18 cellular contexts compared by ENCODE assay signal in genomic region chr11:91160661-91161060, GRCh38.
DNase-seq lines count a peak whose midpoint lies in the region; ATAC-seq and TF ChIP-seq lines count a peak whose summit lies in the region.
"Had no signal": no experiment of that assay in that cellular context is flagged by ENCODE, and none has a peak within 500 bp of the region (broad histone marks: within the 10 kb centered on the region; RNA-seq: fewer than 3 reads in every experiment).

No MANE protein-coding gene starts in this region.

- H3F3A ChIP-seq in smooth muscle cell (ENCODE audit: low read depth) = no peaks in the 10 kb centered on the region

- H3K27me3 ChIP-seq in mammary epithelial cell (ENCODE audit: insufficient read depth, low read length) (no peaks in the 10 kb centered on the region), smooth muscle cell (ENCODE audit: low read depth) (no peaks in the 10 kb centered on the region)

- H2AFZ ChIP-seq in mammary epithelial cell (ENCODE audit: low read depth, low read length) = peak overlapping the region; percentile 57
- H2AFZ ChIP-seq in smooth muscle cell (ENCODE audit: low read depth) = no peak overlapping the region

- DNase-seq in mammary epithelial cell (peak; percentile 37), MCF 10A (ENCODE audit: unreplicated experiment) (no peak), epithelial cell of esophagus (ENCODE audit: low read depth) (peak; percentile 36), kidney tubule cell (ENCODE audit: low spot score) (peak; percentile 4), smooth muscle cell (lab: John Stamatoyannopoulos, UW; ENCODE audit: unreplicated experiment) (no peak), dedifferentiated amniotic fluid mesenchymal stem cell (ENCODE audit: extremely low spot score) (no peak)
- no peak for DNase-seq in activated CD8-positive, alpha-beta memory T cell treated with anti-CD3 and anti-CD28 coated beads for 24 hours
- DNase-seq in stimulated activated naive CD8-positive, alpha-beta T cell treated with anti-CD3 and anti-CD28 coated beads, Interleukin-15, Interleukin-2, amounts not matched to agents 100 U/mL and 50 U/mL, for 24 hours = no peak
- DNase-seq: AML-193; Caco-2; CD4-positive, alpha-beta T cell; H7; HFFc6 had no signal

- in situ Hi-C loops in mammary epithelial cell (cut with MboI; ENCODE audit: low sequenced_read_pairs in 2 of 2) = no loop called here

- H4K20me1 ChIP-seq in mammary epithelial cell (ENCODE audit: insufficient read depth, low read length) (no peaks in the 10 kb centered on the region), smooth muscle cell (ENCODE audit: low read depth) (no peaks in the 10 kb centered on the region)

- CTCF ChIA-PET in mammary epithelial cell (lab: Charles Lee; ENCODE audit: low non-redundant PET) (no interaction called here), MCF 10A (lab: Yijun Ruan, JAX) (interaction anchor here (0.7 kb wide), 1 partner anchor 194 kb away, joined by 5 read pairs; no protein-coding TSS in a partner anchor)

- H3K9me3 Mint-ChIP-seq in MCF 10A (ENCODE audit: unreplicated experiment) = no peaks in the 10 kb centered on the region

- TF ChIP-seq CTCF in mammary epithelial cell (conservative IDR thresholded peaks at IDR 0.05 in 1 of 2, IDR thresholded peaks at IDR 0.05 in 1 of 2; ENCODE audit: extremely low read depth in 1 of 2, insufficient read depth in 1 of 2, low read depth in 1 of 2, low read length in 2 of 2) (no peak), MCF 10A (IDR thresholded peaks at IDR 0.05; ENCODE audit: unreplicated experiment) (no peak), epithelial cell of esophagus (IDR thresholded peaks at IDR 0.05; ENCODE audit: insufficient read depth, low read depth, low read length, missing control alignments) (no peak), smooth muscle cell (IDR thresholded peaks at IDR 0.05; ENCODE audit: borderline replicate concordance, insufficient read depth, poor library complexity, severe bottlenecking) (no peak)

- ATAC-seq in stimulated activated naive CD8-positive, alpha-beta T cell treated with anti-CD3 and anti-CD28 coated beads, Interleukin-15, Interleukin-2, amounts not matched to agents 100 U/mL and 50 U/mL, for 24 hours = no peak
- ATAC-seq: A549, HCT116, HepG2 had no signal

- POLR2A ChIA-PET in MCF 10A (lab: Yijun Ruan, JAX) = no interaction called here

- H3K9ac ChIP-seq in mammary epithelial cell (ENCODE audit: insufficient read depth, low read length) (no peak overlapping the region), smooth muscle cell (ENCODE audit: low read depth) (no peak overlapping the region)

- H3K4me2 ChIP-seq in mammary epithelial cell (ENCODE audit: insufficient read depth, low read depth, low read length) (no peak overlapping the region), smooth muscle cell (no peak overlapping the region)
- H3K4me2 ChIP-seq: A549 had no signal

- H3K27ac Mint-ChIP-seq in MCF 10A (ENCODE audit: low read depth, unreplicated experiment) = no peak overlapping the region
- H3K27ac Mint-ChIP-seq: CD4-positive, alpha-beta T cell; HFFc6 had no signal

- H3K9me3 ChIP-seq in mammary epithelial cell (replicated peaks; ENCODE audit: insufficient read depth, low read length) = no peaks in the 10 kb centered on the region
- H3K9me3 ChIP-seq in smooth muscle cell (replicated peaks; ENCODE audit: low read depth) = no peaks in the 10 kb centered on the region
- H3K9me3 ChIP-seq: A549, Caco-2 had no signal

- intact Hi-C loops in mammary epithelial cell (cut with micrococcal nuclease) (loop anchor here (10.0 kb wide), 1 partner anchor 56 kb away; no protein-coding TSS in a partner anchor), MCF 10A (cut with micrococcal nuclease) (no loop called here)

- BruUV-seq in mammary epithelial cell (replicated peaks; lab: Mats Ljungman, UMichigan) = no TSS peak
- BruUV-seq in MCF 10A (replicated peaks; lab: Mats Ljungman, UMichigan) = no TSS peak

- H3K4me3 Mint-ChIP-seq in MCF 10A (ENCODE audit: unreplicated experiment) = no peak overlapping the region
- H3K4me3 Mint-ChIP-seq: CD4-positive, alpha-beta T cell; HFFc6 had no signal

- peaks cover 30% of the 10 kb centered on the region for H3K4me1 ChIP-seq in mammary epithelial cell (ENCODE audit: insufficient read depth, low read length)
- H3K4me1 ChIP-seq in smooth muscle cell (ENCODE audit: low read depth) = no peaks in the 10 kb centered on the region

- peaks cover 26% of the 10 kb centered on the region for H3K4me1 Mint-ChIP-seq in MCF 10A (ENCODE audit: insufficient read depth, unreplicated experiment)

- no peaks in the 10 kb centered on the region for H3K36me3 ChIP-seq in mammary epithelial cell (ENCODE audit: insufficient read depth, low read length)
- no peaks in the 10 kb centered on the region for H3K36me3 ChIP-seq in smooth muscle cell (ENCODE audit: low read depth)

- no peak overlapping the region for H3K4me3 ChIP-seq in mammary epithelial cell (replicated peaks in 1 of 3; ENCODE audit: insufficient read depth in 1 of 3, low read depth in 2 of 3, low read length in 3 of 3)
- no peak overlapping the region for H3K4me3 ChIP-seq in epithelial cell of esophagus (ENCODE audit: low read length)
- H3K4me3 ChIP-seq in smooth muscle cell = no peak overlapping the region
- H3K4me3 ChIP-seq: A549 had no signal

- H3K36me3 Mint-ChIP-seq in MCF 10A (ENCODE audit: insufficient read depth, unreplicated experiment) = no peaks in the 10 kb centered on the region

- H3K27me3 Mint-ChIP-seq in MCF 10A (ENCODE audit: insufficient read depth, unreplicated experiment) = no peaks in the 10 kb centered on the region
- H3K27me3 Mint-ChIP-seq: CD4-positive, alpha-beta T cell had no signal

- WGBS in mammary epithelial cell (ENCODE audit: low coverage, missing lambda C conversion rate) = 50% methylated on average over 1 of the region's 1 CpG
- 82% methylated on average over 1 of the region's 1 CpG for WGBS in smooth muscle cell (ENCODE audit: low lambda C conversion rate)

- dilution Hi-C loops in mammary epithelial cell (cut with HindIII; ENCODE audit: low sequenced_read_pairs) = no loop called here

- H3K79me2 ChIP-seq in mammary epithelial cell (ENCODE audit: insufficient read depth, low read length) (no peaks in the 10 kb centered on the region), smooth muscle cell (ENCODE audit: low read depth) (no peaks in the 10 kb centered on the region)

- H3K27ac ChIP-seq in mammary epithelial cell (ENCODE audit: insufficient read depth, low read depth, low read length) = no peak overlapping the region
- peak overlapping the region; percentile 1 for H3K27ac ChIP-seq in smooth muscle cell (ENCODE audit: low read depth)
- H3K27ac ChIP-seq: 22Rv1, A549, C4-2B had no signal

Comparison
In these comparisons a context has a peak if more than half of its experiments do, and no peak if none do; other contexts are left out.
1. DNase-seq: peak in mammary epithelial cell (single experiment), epithelial cell of esophagus (single experiment) and kidney tubule cell (single experiment); none in MCF 10A (single experiment), smooth muscle cell (single experiment), activated CD8-positive, alpha-beta memory T cell treated with anti-CD3 and anti-CD28 coated beads for 24 hours (single experiment), stimulated activated naive CD8-positive, alpha-beta T cell treated with anti-CD3 and anti-CD28 coated beads, Interleukin-15, Interleukin-2, amounts not matched to agents 100 U/mL and 50 U/mL, for 24 hours (single experiment) and dedifferentiated amniotic fluid mesenchymal stem cell (single experiment).